In genomic region chr4:61866357-61867030, GRCh38 we compare ENCODE assay signal across 1 cellular context.
TF ChIP-seq lines count a peak whose summit lies in the region.

No MANE protein-coding gene starts in this region.

TF ChIP-seq in H1, 55 proteins besides CTCF, POLR2A, EP300 and RAD21 (continued from another document):
- TF ChIP-seq SP2 (IDR thresholded peaks at IDR 0.05; ENCODE audit: low read length) (no peak), SIN3A (conservative IDR thresholded peaks at IDR 0.05 in 1 of 2, IDR thresholded peaks at IDR 0.05 in 1 of 2; ENCODE audit: low read depth in 1 of 2, low read length in 2 of 2) (no peak), TCF12 (IDR thresholded peaks at IDR 0.05; ENCODE audit: low read depth, low read length) (no peak), SRF (IDR thresholded peaks at IDR 0.05; ENCODE audit: low read depth, low read length) (no peak), EZH2 (IDR thresholded peaks at IDR 0.05; ENCODE audit: low read depth, low read length, severe bottlenecking) (no peak), RFX5 (IDR thresholded peaks at IDR 0.05; ENCODE audit: borderline replicate concordance, low read depth, low read length) (no peak), CHD1 (IDR thresholded peaks at IDR 0.05; ENCODE audit: low read depth, low read length) (no peak), SUZ12 (IDR thresholded peaks at IDR 0.05; ENCODE audit: low read length) (no peak)
TF ChIP-seq in H1: peak in this region for 0.
